Comparison of ENCODE assay signal across 11 cellular contexts in the genomic region with DNA sequence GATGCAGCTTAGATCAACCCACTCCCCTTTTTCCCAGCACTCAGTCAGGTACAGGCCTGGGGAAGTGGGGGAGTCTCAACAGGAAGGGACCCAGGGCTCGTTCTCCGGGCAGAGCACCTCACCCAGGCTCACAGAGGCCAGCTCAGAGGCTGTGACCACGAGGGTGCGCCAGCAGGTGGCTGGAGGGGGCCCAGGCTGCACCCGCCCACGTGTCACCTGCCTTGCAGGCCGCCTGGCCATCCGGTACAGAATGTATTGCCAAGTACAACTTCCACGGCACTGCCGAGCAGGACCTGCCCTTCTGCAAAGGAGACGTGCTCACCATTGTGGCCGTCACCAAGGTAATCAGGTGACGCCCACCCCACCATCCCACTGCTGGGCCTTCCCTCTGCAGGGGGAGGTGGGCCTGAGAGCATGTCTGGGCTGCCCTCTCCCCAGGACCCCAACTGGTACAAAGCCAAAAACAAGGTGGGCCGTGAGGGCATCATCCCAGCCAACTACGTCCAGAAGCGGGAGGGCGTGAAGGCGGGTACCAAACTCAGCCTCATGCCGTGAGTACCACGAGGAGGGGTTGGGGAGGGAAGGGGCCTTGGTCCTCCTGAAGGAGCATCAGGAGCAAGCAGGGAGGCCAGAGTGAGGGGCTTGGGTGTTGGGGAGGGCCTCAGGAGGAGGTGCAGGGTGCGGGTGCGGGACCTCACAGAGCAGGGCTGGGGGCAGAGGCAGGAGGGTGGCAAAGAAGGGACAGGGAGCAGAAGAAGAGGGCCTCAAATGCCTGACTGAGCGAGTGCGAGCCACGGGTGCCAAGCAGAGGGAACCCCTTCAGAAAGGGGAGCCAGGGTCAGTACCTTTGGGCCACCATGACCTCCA. TPM values are rescaled to one million over a fixed set of nuclear protein-coding genes. Genes with fewer than 3 reads are reported as not detected.
DNase-seq lines count a peak whose midpoint lies in the region; ATAC-seq and TF ChIP-seq lines count a peak whose summit lies in the region.
"Had no signal": no experiment of that assay in that cellular context is flagged by ENCODE, and none has a peak within 500 bp of the region (broad histone marks: within the 10 kb centered on the region; RNA-seq: fewer than 3 reads in every experiment).

No MANE protein-coding gene starts in this region.

- no peak for DNase-seq in activated CD4-positive, alpha-beta T cell treated with anti-CD3 and anti-CD28 coated beads, Interleukin-2, amount 10 ng/mL, durations not matched to agents 7 days and 5 days
- no peak for DNase-seq in activated CD4-positive, alpha-beta T cell treated with anti-CD3 and anti-CD28 coated beads, Interleukin-2, amount 50 U/mL, for 4 hours
- peak; percentile 21 for DNase-seq in SW480 (ENCODE audit: low spot score)
- DNase-seq in Right ventricle myocardium superior: peak; percentile 75
- DNase-seq in spleen: peak; percentile 89
- DNase-seq in NCI-H526 (lab: John Stamatoyannopoulos, UW): no peak
- DNase-seq in chondrocyte (ENCODE audit: low spot score): no peak
- DNase-seq in tibial artery: no peak

- no peak for TF ChIP-seq POLR2A in spleen (IDR thresholded peaks at IDR 0.05)

- peak overlapping the region in 1 of 8 donors; percentile 44 for H3K4me3 ChIP-seq in spleen
- no peak overlapping the region for H3K4me3 ChIP-seq in tibial artery
- H3K4me3 ChIP-seq: GM23338, vagina had no signal

- H3K27me3 Mint-ChIP-seq in activated CD4-positive, alpha-beta T cell treated with anti-CD3 and anti-CD28 coated beads, Interleukin-2, amount 10 ng/mL, durations not matched to agents 7 days and 5 days: no peaks in the 10 kb centered on the region
- no peaks in the 10 kb centered on the region for H3K27me3 Mint-ChIP-seq in chondrocyte (ENCODE audit: low read depth)

- intact Hi-C loops in Right ventricle myocardium superior (cut with DNase I): no loop called here
- intact Hi-C loops in spleen (cut with DNase I; ENCODE audit: low total_unique reads): no loop called here
- intact Hi-C loops in tibial artery (cut with DNase I; ENCODE audit: low total_unique reads): no loop called here

- peaks cover 57% of the 10 kb centered on the region for H3K4me1 Mint-ChIP-seq in activated CD4-positive, alpha-beta T cell treated with anti-CD3 and anti-CD28 coated beads, Interleukin-2, amount 10 ng/mL, durations not matched to agents 7 days and 5 days
- H3K4me1 Mint-ChIP-seq in chondrocyte (ENCODE audit: low read depth): peaks cover under 1% of the 10 kb centered on the region

- H3K9me3 ChIP-seq in spleen (no peaks in the 10 kb centered on the region), tibial artery (no peaks in the 10 kb centered on the region)
- H3K9me3 ChIP-seq: vagina had no signal

- peak; percentile 77 for ATAC-seq in Right ventricle myocardium superior (ENCODE audit: poor library complexity)

- peaks cover 63 to 78% (median 73%) of the 10 kb centered on the region in 6 donors for H3K4me1 ChIP-seq in spleen
- peaks cover 0 to 15% (median 0%) of the 10 kb centered on the region in 4 donors for H3K4me1 ChIP-seq in tibial artery

- peaks cover 54% of the 10 kb centered on the region for H3K36me3 Mint-ChIP-seq in activated CD4-positive, alpha-beta T cell treated with anti-CD3 and anti-CD28 coated beads, Interleukin-2, amount 10 ng/mL, durations not matched to agents 7 days and 5 days (ENCODE audit: low read depth)
- H3K36me3 Mint-ChIP-seq in chondrocyte (ENCODE audit: low read depth): peaks cover 8% of the 10 kb centered on the region

- 65 to 83% (median 69%) methylated on average over 13 to 25 of the region's 25 CpGs for WGBS in spleen, 5 donors

- peak overlapping the region; percentile 48 to 99 (median 89) for H3K27ac ChIP-seq in spleen
- H3K27ac ChIP-seq in tibial artery: no peak overlapping the region

- no peaks in the 10 kb centered on the region for H3K9me3 Mint-ChIP-seq in activated CD4-positive, alpha-beta T cell treated with anti-CD3 and anti-CD28 coated beads, Interleukin-2, amount 10 ng/mL, durations not matched to agents 7 days and 5 days
- no peaks in the 10 kb centered on the region for H3K9me3 Mint-ChIP-seq in chondrocyte (ENCODE audit: low read depth)
- H3K9me3 Mint-ChIP-seq: GM23338 had no signal

- H3K4me3 Mint-ChIP-seq in activated CD4-positive, alpha-beta T cell treated with anti-CD3 and anti-CD28 coated beads, Interleukin-2, amount 10 ng/mL, durations not matched to agents 7 days and 5 days: no peak overlapping the region
- no peak overlapping the region for H3K4me3 Mint-ChIP-seq in chondrocyte (ENCODE audit: unreplicated experiment)
- H3K4me3 Mint-ChIP-seq: GM23338 had no signal

- H3K36me3 ChIP-seq in spleen (peaks cover 0 to 95% (median 56%) of the 10 kb centered on the region in 6 donors), tibial artery (peaks cover 15 to 60% (median 42%) of the 10 kb centered on the region in 3 donors)

- POLR2A ChIA-PET in activated CD4-positive, alpha-beta T cell treated with anti-CD3 and anti-CD28 coated beads, Interleukin-2, amount 10 ng/mL, durations not matched to agents 7 days and 5 days (lab: Charles Lee): interaction anchor here (1.2 kb wide), 1 partner anchor 27 kb away, joined by 5 read pairs; no protein-coding TSS in a partner anchor

- TF ChIP-seq CTCF in spleen (IDR thresholded peaks at IDR 0.05 in 8 of 11, conservative IDR thresholded peaks at IDR 0.05 in 3 of 11): peak in 7 of 11 experiments; percentile 8 to 38 (median 21)
- TF ChIP-seq CTCF in chondrocyte (IDR thresholded peaks at IDR 0.05): no peak
- no peak for TF ChIP-seq CTCF in tibial artery (IDR thresholded peaks at IDR 0.05)

- H3K27me3 ChIP-seq in spleen (replicated peaks in 1 of 7) (no peaks in the 10 kb centered on the region), tibial artery (no peaks in the 10 kb centered on the region)
- H3K27me3 ChIP-seq: vagina had no signal

- H3K27ac Mint-ChIP-seq in activated CD4-positive, alpha-beta T cell treated with anti-CD3 and anti-CD28 coated beads, Interleukin-2, amount 10 ng/mL, durations not matched to agents 7 days and 5 days: peak overlapping the region; percentile 80
- H3K27ac Mint-ChIP-seq in chondrocyte (ENCODE audit: unreplicated experiment): no peak overlapping the region
- H3K27ac Mint-ChIP-seq: GM23338 had no signal

- CTCF ChIA-PET in activated CD4-positive, alpha-beta T cell treated with anti-CD3 and anti-CD28 coated beads, Interleukin-2, amount 10 ng/mL, durations not matched to agents 7 days and 5 days (lab: Charles Lee): interaction anchor here (0.6 to 27.7 kb wide), 7 partner anchors 10 to 164 kb away, joined by 3 to 930 read pairs (median 4); a partner anchor contains a TSS

RNA-seq across cellular contexts. Expression of a gene that starts 14.0 kb away (rescaled TPM):
- total RNA-seq in activated CD4-positive, alpha-beta T cell treated with anti-CD3 and anti-CD28 coated beads, Interleukin-2, amount 10 ng/mL, durations not matched to agents 7 days and 5 days: under 1 TPM; 0.87 to 0.92 TPM
- total RNA-seq in Right ventricle myocardium superior: 20.6 TPM
- 100 to 1,000 TPM in 4 of 7 donors, 10 to 100 TPM in 3; 55.3 to 164 (median 106) TPM for total RNA-seq in spleen
- 10 to 100 TPM in 2 of 3 donors, 1 to 10 TPM in 1; 2.4 to 36.8 (median 25.6) TPM for polyA plus RNA-seq in spleen
- 0.82 TPM in 1 of 3 replicates, not detected in the others for total RNA-seq in chondrocyte
- total RNA-seq: GM23338, vagina had no signal
- polyA plus RNA-seq: GM23338 had no signal

RNA-seq across cellular contexts. Expression of a gene that starts 16.7 kb away (rescaled TPM):
- 100 to 1,000 TPM; 315 to 348 TPM for total RNA-seq in activated CD4-positive, alpha-beta T cell treated with anti-CD3 and anti-CD28 coated beads, Interleukin-2, amount 10 ng/mL, durations not matched to agents 7 days and 5 days
- total RNA-seq in Right ventricle myocardium superior (45.5 TPM), spleen (100 to 1,000 TPM; 121 to 281 (median 197) TPM), chondrocyte (39.9 to 47.4 TPM (median 41.5 TPM) in 3 replicates)
- polyA plus RNA-seq in spleen: 100 to 1,000 TPM; 150 to 244 (median 187) TPM

RNA-seq across cellular contexts. Expression of a gene that starts 27.8 kb away (rescaled TPM):
- total RNA-seq in activated CD4-positive, alpha-beta T cell treated with anti-CD3 and anti-CD28 coated beads, Interleukin-2, amount 10 ng/mL, durations not matched to agents 7 days and 5 days: under 1 TPM; 0.12 to 0.19 TPM
- 3.6 TPM for total RNA-seq in Right ventricle myocardium superior
- 10 to 100 TPM; 17.7 to 73.7 (median 37.0) TPM for total RNA-seq in spleen
- polyA plus RNA-seq in spleen: 100 to 1,000 TPM in 2 of 3 donors, 10 to 100 TPM in 1; 28.9 to 207 (median 127) TPM
- not detected in 3 replicates for total RNA-seq in chondrocyte
- total RNA-seq: vagina had no signal
- polyA plus RNA-seq: adipose tissue, GM23338 had no signal

RNA-seq across cellular contexts. Expression of a gene that starts 44.3 kb away (rescaled TPM):
- 10 to 100 TPM; 56.6 to 66.4 TPM for total RNA-seq in activated CD4-positive, alpha-beta T cell treated with anti-CD3 and anti-CD28 coated beads, Interleukin-2, amount 10 ng/mL, durations not matched to agents 7 days and 5 days
- total RNA-seq in Right ventricle myocardium superior (35.8 TPM), spleen (10 to 100 TPM; 51.7 to 74.6 (median 57.7) TPM), chondrocyte (24.3 to 29.0 TPM (median 24.5 TPM) in 3 replicates)
- polyA plus RNA-seq in spleen: 10 to 100 TPM; 33.2 to 71.5 (median 64.7) TPM

RNA-seq across cellular contexts. Expression of a gene that starts 50.0 kb away (rescaled TPM):
- total RNA-seq in activated CD4-positive, alpha-beta T cell treated with anti-CD3 and anti-CD28 coated beads, Interleukin-2, amount 10 ng/mL, durations not matched to agents 7 days and 5 days: not detected
- total RNA-seq in Right ventricle myocardium superior (not detected), spleen (not detected), chondrocyte (not detected in 3 replicates)
- not detected for polyA plus RNA-seq in spleen
- total RNA-seq: GM23338, vagina had no signal
- polyA plus RNA-seq: GM23338 had no signal

Comparison
In these comparisons a context has a peak if more than half of its experiments do, and no peak if none do; other contexts are left out.
1. DNase-seq: peak in SW480 (single experiment), Right ventricle myocardium superior (single experiment) and spleen (single experiment); none in activated CD4-positive, alpha-beta T cell treated with anti-CD3 and anti-CD28 coated beads, Interleukin-2, amount 10 ng/mL, durations not matched to agents 7 days and 5 days (single experiment), activated CD4-positive, alpha-beta T cell treated with anti-CD3 and anti-CD28 coated beads, Interleukin-2, amount 50 U/mL, for 4 hours (0 of 2), NCI-H526 (0 of 2), chondrocyte (single experiment) and tibial artery (0 of 2).
2. H3K27ac ChIP-seq: peak in spleen (8 of 8); none in tibial artery (0 of 2).
3. CTCF ChIP-seq: peak in spleen (7 of 11); none in chondrocyte (single experiment) and tibial artery (0 of 2).
4. RNA of a gene that starts 14.0 kb away (total RNA-seq): 55.3 to 164 TPM in spleen and 20.6 TPM in Right ventricle myocardium superior (single experiment); 0.87 to 0.92 TPM in activated CD4-positive, alpha-beta T cell treated with anti-CD3 and anti-CD28 coated beads, Interleukin-2, amount 10 ng/mL, durations not matched to agents 7 days and 5 days and 0.82 TPM in chondrocyte; every median in the first group is over 10 times any median in the second.